ENCODE assay signal across 1 cellular context in the genomic region with DNA sequence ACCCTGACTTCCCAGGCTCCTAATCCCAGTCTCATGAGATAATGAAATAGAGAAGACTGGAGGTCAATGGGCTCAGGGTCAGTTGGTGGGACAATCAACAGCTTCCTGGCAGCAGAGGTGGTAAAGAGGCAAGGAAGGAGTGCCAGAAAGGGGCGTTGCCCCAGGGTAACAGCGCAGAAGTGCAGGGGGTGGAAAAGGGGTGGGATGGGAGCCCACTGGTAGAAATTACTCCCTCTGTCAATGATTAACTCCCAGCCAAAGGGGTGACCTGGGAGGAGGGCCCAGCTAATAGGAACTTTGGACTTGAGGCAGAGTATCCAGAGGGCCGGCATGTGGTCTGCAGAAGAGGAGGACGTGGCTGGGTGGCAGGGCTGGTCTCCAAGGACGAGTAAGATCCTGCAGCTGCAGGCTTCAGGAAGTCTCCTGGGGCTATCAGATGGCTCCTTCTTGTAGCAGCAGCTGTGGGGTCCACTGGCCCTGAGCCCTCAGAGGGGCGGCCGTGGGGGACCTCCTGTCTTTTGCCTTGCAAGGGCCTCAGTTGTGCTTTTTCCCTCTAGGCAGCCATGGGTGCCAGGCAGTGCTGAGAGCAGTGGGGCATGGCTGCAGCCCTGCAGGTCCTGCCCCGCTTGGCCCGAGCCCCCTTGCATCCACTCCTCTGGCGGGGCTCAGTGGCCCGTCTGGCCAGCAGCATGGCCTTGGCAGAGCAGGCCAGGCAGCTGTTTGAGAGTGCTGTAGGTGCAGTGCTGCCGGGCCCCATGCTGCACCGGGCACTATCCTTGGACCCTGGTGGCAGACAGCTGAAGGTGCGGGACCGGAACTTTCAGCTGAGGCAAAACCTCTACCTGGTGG.
A peak's percentile ranks its signal among the peaks of the same experiment; 100 is the strongest.
TF ChIP-seq lines count a peak whose summit lies in the region.

No MANE protein-coding gene starts in this region.

TF ChIP-seq in HepG2, 621 proteins besides CTCF, POLR2A, EP300 and RAD21 (continued from another document):
- TF ChIP-seq HOXD1 (CRISPR knock-in tag; IDR thresholded peaks at IDR 0.05) (peak; percentile 27; the same call in 1 of the 2 replicates), SALL2 (CRISPR knock-in tag; IDR thresholded peaks at IDR 0.05) (peak; percentile 72), RFX3 (CRISPR knock-in tag; IDR thresholded peaks at IDR 0.05) (no peak), TBP (CRISPR knock-in tag; IDR thresholded peaks at IDR 0.05) (no peak), PAWR (CRISPR knock-in tag; IDR thresholded peaks at IDR 0.05; ENCODE audit: borderline replicate concordance) (no peak; the same call in 1 of the 2 replicates), CENPX (CRISPR knock-in tag; IDR thresholded peaks at IDR 0.05) (no peak), KLF12 (CRISPR knock-in tag; IDR thresholded peaks at IDR 0.05; ENCODE audit: borderline replicate concordance) (peak; percentile 46; the same call in 1 of the 2 replicates), FOXP1 (IDR thresholded peaks at IDR 0.05) (no peak), FOXP1 (CRISPR knock-in tag; IDR thresholded peaks at IDR 0.05) (peak; percentile 59), ZNF570 (CRISPR knock-in tag; IDR thresholded peaks at IDR 0.05; ENCODE audit: borderline replicate concordance) (0 out of 2 replicates have a peak, but pooled peaks have one; percentile 15), ZC3H13 (CRISPR knock-in tag; IDR thresholded peaks at IDR 0.05) (no peak; the same call in 1 of the 2 replicates), ONECUT2 (CRISPR knock-in tag; IDR thresholded peaks at IDR 0.05) (peak; percentile 54; the same call in 1 of the 2 replicates), ZNF354B (CRISPR knock-in tag; IDR thresholded peaks at IDR 0.05) (no peak)
- TF ChIP-seq, protein P1, sequence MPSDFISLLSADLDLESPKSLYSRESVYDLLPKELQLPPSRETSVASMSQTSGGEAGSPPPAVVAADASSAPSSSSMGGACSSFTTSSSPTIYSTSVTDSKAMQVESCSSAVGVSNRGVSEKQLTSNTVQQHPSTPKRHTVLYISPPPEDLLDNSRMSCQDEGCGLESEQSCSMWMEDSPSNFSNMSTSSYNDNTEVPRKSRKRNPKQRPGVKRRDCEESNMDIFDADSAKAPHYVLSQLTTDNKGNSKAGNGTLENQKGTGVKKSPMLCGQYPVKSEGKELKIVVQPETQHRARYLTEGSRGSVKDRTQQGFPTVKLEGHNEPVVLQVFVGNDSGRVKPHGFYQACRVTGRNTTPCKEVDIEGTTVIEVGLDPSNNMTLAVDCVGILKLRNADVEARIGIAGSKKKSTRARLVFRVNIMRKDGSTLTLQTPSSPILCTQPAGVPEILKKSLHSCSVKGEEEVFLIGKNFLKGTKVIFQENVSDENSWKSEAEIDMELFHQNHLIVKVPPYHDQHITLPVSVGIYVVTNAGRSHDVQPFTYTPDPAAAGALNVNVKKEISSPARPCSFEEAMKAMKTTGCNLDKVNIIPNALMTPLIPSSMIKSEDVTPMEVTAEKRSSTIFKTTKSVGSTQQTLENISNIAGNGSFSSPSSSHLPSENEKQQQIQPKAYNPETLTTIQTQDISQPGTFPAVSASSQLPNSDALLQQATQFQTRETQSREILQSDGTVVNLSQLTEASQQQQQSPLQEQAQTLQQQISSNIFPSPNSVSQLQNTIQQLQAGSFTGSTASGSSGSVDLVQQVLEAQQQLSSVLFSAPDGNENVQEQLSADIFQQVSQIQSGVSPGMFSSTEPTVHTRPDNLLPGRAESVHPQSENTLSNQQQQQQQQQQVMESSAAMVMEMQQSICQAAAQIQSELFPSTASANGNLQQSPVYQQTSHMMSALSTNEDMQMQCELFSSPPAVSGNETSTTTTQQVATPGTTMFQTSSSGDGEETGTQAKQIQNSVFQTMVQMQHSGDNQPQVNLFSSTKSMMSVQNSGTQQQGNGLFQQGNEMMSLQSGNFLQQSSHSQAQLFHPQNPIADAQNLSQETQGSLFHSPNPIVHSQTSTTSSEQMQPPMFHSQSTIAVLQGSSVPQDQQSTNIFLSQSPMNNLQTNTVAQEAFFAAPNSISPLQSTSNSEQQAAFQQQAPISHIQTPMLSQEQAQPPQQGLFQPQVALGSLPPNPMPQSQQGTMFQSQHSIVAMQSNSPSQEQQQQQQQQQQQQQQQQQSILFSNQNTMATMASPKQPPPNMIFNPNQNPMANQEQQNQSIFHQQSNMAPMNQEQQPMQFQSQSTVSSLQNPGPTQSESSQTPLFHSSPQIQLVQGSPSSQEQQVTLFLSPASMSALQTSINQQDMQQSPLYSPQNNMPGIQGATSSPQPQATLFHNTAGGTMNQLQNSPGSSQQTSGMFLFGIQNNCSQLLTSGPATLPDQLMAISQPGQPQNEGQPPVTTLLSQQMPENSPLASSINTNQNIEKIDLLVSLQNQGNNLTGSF (CRISPR knock-in tag; IDR thresholded peaks at IDR 0.05) = no peak
- TF ChIP-seq, protein P2, sequence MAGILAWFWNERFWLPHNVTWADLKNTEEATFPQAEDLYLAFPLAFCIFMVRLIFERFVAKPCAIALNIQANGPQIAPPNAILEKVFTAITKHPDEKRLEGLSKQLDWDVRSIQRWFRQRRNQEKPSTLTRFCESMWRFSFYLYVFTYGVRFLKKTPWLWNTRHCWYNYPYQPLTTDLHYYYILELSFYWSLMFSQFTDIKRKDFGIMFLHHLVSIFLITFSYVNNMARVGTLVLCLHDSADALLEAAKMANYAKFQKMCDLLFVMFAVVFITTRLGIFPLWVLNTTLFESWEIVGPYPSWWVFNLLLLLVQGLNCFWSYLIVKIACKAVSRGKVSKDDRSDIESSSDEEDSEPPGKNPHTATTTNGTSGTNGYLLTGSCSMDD (CRISPR knock-in tag; IDR thresholded peaks at IDR 0.05) = no peak
- TF ChIP-seq, protein P3, sequence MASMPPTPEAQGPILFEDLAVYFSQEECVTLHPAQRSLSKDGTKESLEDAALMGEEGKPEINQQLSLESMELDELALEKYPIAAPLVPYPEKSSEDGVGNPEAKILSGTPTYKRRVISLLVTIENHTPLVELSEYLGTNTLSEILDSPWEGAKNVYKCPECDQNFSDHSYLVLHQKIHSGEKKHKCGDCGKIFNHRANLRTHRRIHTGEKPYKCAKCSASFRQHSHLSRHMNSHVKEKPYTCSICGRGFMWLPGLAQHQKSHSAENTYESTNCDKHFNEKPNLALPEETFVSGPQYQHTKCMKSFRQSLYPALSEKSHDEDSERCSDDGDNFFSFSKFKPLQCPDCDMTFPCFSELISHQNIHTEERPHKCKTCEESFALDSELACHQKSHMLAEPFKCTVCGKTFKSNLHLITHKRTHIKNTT (CRISPR knock-in tag; IDR thresholded peaks at IDR 0.05) = no peak
